6 cellular contexts compared by ENCODE assay signal in genomic region chr22:29594447-29594846, GRCh38. TPM values are rescaled to one million over a fixed set of nuclear protein-coding genes. Genes with fewer than 3 reads are reported as not detected.
A peak's percentile ranks its signal among the peaks of the same experiment; 100 is the strongest.
DNase-seq lines count a peak whose midpoint lies in the region; ATAC-seq, FAIRE-seq and TF ChIP-seq lines count a peak whose summit lies in the region.
"Not testable (repeated sequence)": the region's sequence is repeated elsewhere in the genome, so short reads cannot be mapped to it uniquely, and the experiment has no call there.

No MANE protein-coding gene starts in this region.

- not testable (repeated sequence) for H3K9me3 ChIP-seq in HCT116 (ENCODE audit: control insufficient read depth in 1 of 2, insufficient read depth in 1 of 2, low read depth in 1 of 2, low read length in 2 of 2); K562 (replicated peaks; ENCODE audit: control insufficient read depth, insufficient read depth, low read depth, low read length); HepG2 (ENCODE audit: low read length); parathyroid adenoma (ENCODE audit: control insufficient read depth, low read length)

- H2AFZ ChIP-seq in HCT116 (ENCODE audit: low read depth, low read length, poor library complexity, severe bottlenecking); K562 (ENCODE audit: low read depth, low read length); HepG2 (ENCODE audit: low read length); parathyroid adenoma: not testable (repeated sequence)

- CTCF ChIA-PET in HCT116 (lab: Charles Lee); K562 (lab: Yijun Ruan, JAX; ENCODE audit: low intra/inter-chr PET ratio); HepG2 (lab: Yijun Ruan, JAX; ENCODE audit: low intra/inter-chr PET ratio, low total read pairs): not testable (repeated sequence)

- in situ Hi-C loops in K562 (cut with MboI); HepG2 (cut with HindIII; ENCODE audit: extremely low pct_ligation_motif_present, low pct_unique_long_range_greater_than_20kb): not testable (repeated sequence)

- not testable (repeated sequence) for DNase-seq in HCT116 (ENCODE audit: low read depth, low spot score); K562 (ENCODE audit: extremely low read depth in 1 of 4, low spot score in 3 of 4); HepG2 (ENCODE audit: low spot score); stimulated activated naive B cell treated with anti-CD40 and anti-IgM and Interleukin-4, amounts not matched to agents 10 μg/mL and 1 μg/mL and 100 μg/mL, for 72 hours
- DNase-seq in natural killer cell treated with Interleukin-12 subunit alpha and Interleukin-12 subunit beta and Interleukin-15 and Interleukin-18, amount 100 ng/mL, for 72 hours (ENCODE audit: low spot score): peak; percentile 32

- TF ChIP-seq CTCF in HCT116 (IDR thresholded peaks at IDR 0.05 in 2 of 3, conservative IDR thresholded peaks at IDR 0.05 in 1 of 3; ENCODE audit: borderline replicate concordance in 1 of 3, insufficient read depth in 1 of 3, low read depth in 2 of 3, low read length in 2 of 3); K562 (IDR thresholded peaks at IDR 0.05 in 2 of 3, conservative IDR thresholded peaks at IDR 0.05 in 1 of 3; ENCODE audit: insufficient read depth in 2 of 3, low read depth in 1 of 3, low read length in 3 of 3); HepG2 (CRISPR knock-in tag; IDR thresholded peaks at IDR 0.05); parathyroid adenoma (IDR thresholded peaks at IDR 0.05): not testable (repeated sequence)

- not testable (repeated sequence) for H3K27ac Mint-ChIP-seq in natural killer cell treated with Interleukin-12 subunit alpha and Interleukin-12 subunit beta and Interleukin-15 and Interleukin-18, amount 100 ng/mL, for 72 hours
- H3K27ac Mint-ChIP-seq in stimulated activated naive B cell treated with anti-CD40 and anti-IgM and Interleukin-4, amounts not matched to agents 10 μg/mL and 1 μg/mL and 100 μg/mL, for 72 hours: peak overlapping the region; percentile 14

- not testable (repeated sequence) for H3K36me3 ChIP-seq in HCT116 (ENCODE audit: control insufficient read depth in 1 of 2, insufficient read depth in 2 of 2, low read length in 2 of 2); K562 (ENCODE audit: control insufficient read depth, insufficient read depth, low read length); HepG2 (replicated peaks in 1 of 2; ENCODE audit: control insufficient read depth in 1 of 2, insufficient read depth in 2 of 2, low read length in 2 of 2); parathyroid adenoma (ENCODE audit: control insufficient read depth, insufficient read depth, low read length)

- not testable (repeated sequence) for H3K4me3 Mint-ChIP-seq in natural killer cell treated with Interleukin-12 subunit alpha and Interleukin-12 subunit beta and Interleukin-15 and Interleukin-18, amount 100 ng/mL, for 72 hours; stimulated activated naive B cell treated with anti-CD40 and anti-IgM and Interleukin-4, amounts not matched to agents 10 μg/mL and 1 μg/mL and 100 μg/mL, for 72 hours

- not testable (repeated sequence) for H3K4me3 ChIP-seq in HCT116 (replicated peaks in 1 of 2; ENCODE audit: low read depth in 1 of 2, low read length in 2 of 2); K562; HepG2 (replicated peaks in 1 of 3; ENCODE audit: insufficient read depth in 1 of 3, low read depth in 2 of 3, low read length in 3 of 3); parathyroid adenoma (ENCODE audit: low read depth, low read length)

- not testable (repeated sequence) for H3K9me3 Mint-ChIP-seq in natural killer cell treated with Interleukin-12 subunit alpha and Interleukin-12 subunit beta and Interleukin-15 and Interleukin-18, amount 100 ng/mL, for 72 hours; stimulated activated naive B cell treated with anti-CD40 and anti-IgM and Interleukin-4, amounts not matched to agents 10 μg/mL and 1 μg/mL and 100 μg/mL, for 72 hours

- H3K4me1 ChIP-seq in HCT116 (ENCODE audit: control insufficient read depth in 1 of 2, insufficient read depth in 2 of 2, low read length in 2 of 2): peaks cover 11 to 25% of the 10 kb centered on the region in 2 experiments; a peak in 3 of 4 replicates
- H3K4me1 ChIP-seq in K562 (replicated peaks in 1 of 2; ENCODE audit: control insufficient read depth in 2 of 2, insufficient read depth in 2 of 2, low read length in 2 of 2); parathyroid adenoma: not testable (repeated sequence)
- H3K4me1 ChIP-seq in HepG2 (ENCODE audit: insufficient read depth, low read length): peaks cover 33% of the 10 kb centered on the region

- not testable (repeated sequence) for H3K27me3 Mint-ChIP-seq in natural killer cell treated with Interleukin-12 subunit alpha and Interleukin-12 subunit beta and Interleukin-15 and Interleukin-18, amount 100 ng/mL, for 72 hours; stimulated activated naive B cell treated with anti-CD40 and anti-IgM and Interleukin-4, amounts not matched to agents 10 μg/mL and 1 μg/mL and 100 μg/mL, for 72 hours

- TF ChIP-seq POLR2A in HCT116 (IDR thresholded peaks at IDR 0.05; ENCODE audit: borderline replicate concordance, extremely low read depth, insufficient read depth, insufficient read length); K562 (conservative IDR thresholded peaks at IDR 0.05); HepG2 (IDR thresholded peaks at IDR 0.05; ENCODE audit: insufficient read depth in 1 of 2, low read depth in 2 of 2, low read length in 2 of 2): not testable (repeated sequence)

- RAD21 ChIA-PET in HCT116 (lab: Charles Lee; ENCODE audit: low non-redundant PET in 1 of 2, low total read pairs in 2 of 2, uncharacterized antibody in 2 of 2, unreplicated experiment in 2 of 2): interaction anchor here in 1 of 2 experiments (0.6 kb wide), 1 partner anchor 495 kb away, joined by 3 read pairs; no protein-coding TSS in a partner anchor

- not testable (repeated sequence) for H3K36me3 Mint-ChIP-seq in natural killer cell treated with Interleukin-12 subunit alpha and Interleukin-12 subunit beta and Interleukin-15 and Interleukin-18, amount 100 ng/mL, for 72 hours; stimulated activated naive B cell treated with anti-CD40 and anti-IgM and Interleukin-4, amounts not matched to agents 10 μg/mL and 1 μg/mL and 100 μg/mL, for 72 hours

- BruUV-seq in HCT116 (replicated peaks; lab: Mats Ljungman, UMichigan); K562 (replicated peaks; lab: Mats Ljungman, UMichigan); HepG2 (replicated peaks; lab: Mats Ljungman, UMichigan): not testable (repeated sequence)

- not testable (repeated sequence) for TF ChIP-seq RAD21 in HCT116 (IDR thresholded peaks at IDR 0.05; ENCODE audit: low read depth); K562 (CRISPR knock-in tag; conservative IDR thresholded peaks at IDR 0.05 in 1 of 2, IDR thresholded peaks at IDR 0.05 in 1 of 2); HepG2 (CRISPR knock-in tag; IDR thresholded peaks at IDR 0.05)

- intact Hi-C loops in HCT116 (cut with micrococcal nuclease); K562 (cut with micrococcal nuclease); HepG2 (cut with micrococcal nuclease; ENCODE audit: unreplicated experiment): not testable (repeated sequence)

- POLR2A ChIA-PET in HCT116 (lab: Charles Lee): not testable (repeated sequence)
- POLR2A ChIA-PET in K562 (lab: Yijun Ruan, JAX) (interaction anchor here (0.6 kb wide), 1 partner anchor 122 kb away, joined by 5 read pairs; no protein-coding TSS in a partner anchor), HepG2 (lab: Yijun Ruan, JAX) (interaction anchor here (0.8 to 4.6 kb wide), 6 partner anchors 9 to 40 kb away, joined by 3 to 50 read pairs (median 12); partner anchors contain the start of genes NIPSNAP1 and THOC5)

- H3K4me2 ChIP-seq in HCT116 (ENCODE audit: low read length) (peak overlapping the region; percentile 43), HepG2 (ENCODE audit: low read depth, low read length) (peak overlapping the region; percentile 38), parathyroid adenoma (ENCODE audit: low read length) (peak overlapping the region; percentile 34)
- not testable (repeated sequence) for H3K4me2 ChIP-seq in K562 (ENCODE audit: insufficient read depth, low read length)

- H3K9me2 ChIP-seq in HCT116 (ENCODE audit: insufficient read depth): not testable (repeated sequence)

- not testable (repeated sequence) for H3K9ac ChIP-seq in HCT116 (ENCODE audit: low read length); K562 (ENCODE audit: insufficient read depth in 1 of 2, low read depth in 2 of 2, low read length in 2 of 2); HepG2 (ENCODE audit: insufficient read depth, low read depth, low read length); parathyroid adenoma

- WGBS in K562 (ENCODE audit: insufficient coverage, low coverage, missing lambda C conversion rate): 31% methylated on average over 5 of the region's 6 CpGs
- WGBS in HepG2 (ENCODE audit: low lambda C conversion rate): 0% methylated on average over 5 of the region's 6 CpGs

- not testable (repeated sequence) for H3K9me1 ChIP-seq in K562 (ENCODE audit: control insufficient read depth, insufficient read depth, low read length)

- not testable (repeated sequence) for H3K27me3 ChIP-seq in HCT116 (ENCODE audit: insufficient read depth, low read length); K562 (ENCODE audit: control insufficient read depth in 2 of 2, insufficient read depth in 2 of 2, low read length in 2 of 2); HepG2 (ENCODE audit: control insufficient read depth in 1 of 2, insufficient read depth in 2 of 2, low read length in 2 of 2); parathyroid adenoma (ENCODE audit: control insufficient read depth, insufficient read depth, low read length)

- TF ChIP-seq EP300 in K562 (IDR thresholded peaks at IDR 0.05; ENCODE audit: low read length); HepG2 (IDR thresholded peaks at IDR 0.05; ENCODE audit: low read depth in 2 of 2, low read length in 2 of 2); HepG2 (CRISPR knock-in tag; IDR thresholded peaks at IDR 0.05; ENCODE audit: borderline replicate concordance): not testable (repeated sequence)

- ATAC-seq in HCT116: peak; percentile 51
- ATAC-seq in K562; natural killer cell treated with Interleukin-12 subunit alpha and Interleukin-12 subunit beta and Interleukin-15 and Interleukin-18, amount 100 ng/mL, for 72 hours; stimulated activated naive B cell treated with anti-CD40 and anti-IgM and Interleukin-4, amounts not matched to agents 10 μg/mL and 1 μg/mL and 100 μg/mL, for 72 hours (replicated peaks): not testable (repeated sequence)
- ATAC-seq in HepG2: peak; percentile 14; the same call in 2 of the 3 replicates

- not testable (repeated sequence) for H4K20me1 ChIP-seq in HCT116 (ENCODE audit: insufficient read depth); K562 (replicated peaks; ENCODE audit: control insufficient read depth, insufficient read depth, low read length); HepG2 (ENCODE audit: insufficient read depth, low read length)

- H3K79me2 ChIP-seq in HCT116 (ENCODE audit: insufficient read depth, low read length); K562 (ENCODE audit: control insufficient read depth, insufficient read depth, low read length); HepG2 (ENCODE audit: insufficient read depth, low read length); parathyroid adenoma: not testable (repeated sequence)

- not testable (repeated sequence) for FAIRE-seq in K562 (lab: Jason Lieb, UNC); HepG2 (lab: Jason Lieb, UNC)

- not testable (repeated sequence) for H3K4me1 Mint-ChIP-seq in natural killer cell treated with Interleukin-12 subunit alpha and Interleukin-12 subunit beta and Interleukin-15 and Interleukin-18, amount 100 ng/mL, for 72 hours (ENCODE audit: low read depth in 2 of 2); stimulated activated naive B cell treated with anti-CD40 and anti-IgM and Interleukin-4, amounts not matched to agents 10 μg/mL and 1 μg/mL and 100 μg/mL, for 72 hours

- H3K27ac ChIP-seq in HCT116 (ENCODE audit: low read depth, low read length); K562 (ENCODE audit: extremely low read depth, low read depth, low read length); HepG2 (ENCODE audit: extremely low read length, insufficient read depth, low read length): not testable (repeated sequence)
- peak overlapping the region; percentile 44 for H3K27ac ChIP-seq in parathyroid adenoma

RNA-seq across cellular contexts. Expression of gene NF2, which starts 9.0 kb away (rescaled TPM):
- 70.2 TPM for total RNA-seq in HCT116 (2021; ENCODE audit: unreplicated experiment)
- 19.7 and 23.2 TPM in 2 replicates for polyA plus RNA-seq in HCT116 (2012)
- total RNA-seq in K562 (2011; cell fraction: chromatin; rRNA removed; ENCODE audit: low replicate concordance): 30.7 and 40.6 TPM in 2 replicates
- 21.0 and 23.7 TPM in 2 replicates for total RNA-seq in K562 (2011; cell fraction: nucleolus; rRNA removed)
- 26.1 and 26.9 TPM in 2 replicates for total RNA-seq in K562 (2011; cell fraction: nucleoplasm; rRNA removed)
- total RNA-seq in K562 (2014; rRNA removed): 20.2 and 24.9 TPM in 2 replicates
- total RNA-seq in K562 (2014; rRNA removed; fragmentation: Illumina TruSeq; extraction: Trizol): 21.7 and 22.4 TPM in 2 replicates
- total RNA-seq in K562 (2015; rRNA removed; fragmentation: Illumina TruSeq; extraction: Trizol): 19.5 and 20.0 TPM in 2 replicates
- 32.5 and 33.8 TPM in 2 replicates for total RNA-seq in K562 (2021)
- polyA plus RNA-seq in K562 (2011; rRNA removed): 11.8 and 15.2 TPM in 2 replicates
- 9.0 and 14.5 TPM in 2 replicates for polyA plus RNA-seq in K562 (2011; cell fraction: cytosol; rRNA removed)
- 6.9 and 8.0 TPM in 2 replicates for polyA plus RNA-seq in K562 (2011; cell fraction: nucleus; rRNA removed)
- polyA plus RNA-seq in K562 (2012): 5.3 and 7.7 TPM in 2 replicates
- 9.1 TPM in 2 replicates for polyA plus RNA-seq in K562 (2014; fragmentation: Illumina TruSeq; extraction: Trizol)
- polyA plus RNA-seq in K562 (2014; fragmentation: Nextera tagmentation; extraction: Ambion mirVana): 1 to 10 TPM; 2.2 to 2.8 TPM
- 11.5 and 14.2 TPM in 2 replicates for polyA plus RNA-seq in K562 (2014; rRNA removed)
- polyA minus RNA-seq in K562 (2011; rRNA and poly(A)+ RNA removed): 28.1 and 37.4 TPM in 2 replicates
- polyA minus RNA-seq in K562 (2011; cell fraction: cytosol; rRNA and poly(A)+ RNA removed): 16.1 and 17.8 TPM in 2 replicates
- 8.5 and 14.0 TPM in 2 replicates for polyA minus RNA-seq in K562 (2011; cell fraction: nucleus; rRNA and poly(A)+ RNA removed)
- total RNA-seq in HepG2 (2016; rRNA removed; fragmentation: Illumina TruSeq; extraction: Trizol): 33.3 and 45.3 TPM in 2 replicates
- total RNA-seq in HepG2 (2016; cell fraction: cytosol; rRNA removed; fragmentation: Illumina TruSeq; extraction: Trizol; ENCODE audit: low read depth): 6.6 and 7.4 TPM in 2 replicates
- total RNA-seq in HepG2 (2016; cell fraction: insoluble cytoplasmic fraction; rRNA removed; fragmentation: Illumina TruSeq; extraction: Trizol): 33.3 and 42.0 TPM in 2 replicates
- 21.0 and 24.2 TPM in 2 replicates for total RNA-seq in HepG2 (2016; cell fraction: membrane; rRNA removed; fragmentation: Illumina TruSeq; extraction: Trizol)
- 25.6 and 28.1 TPM in 2 replicates for total RNA-seq in HepG2 (2016; cell fraction: nucleus; rRNA removed; fragmentation: Illumina TruSeq; extraction: Trizol)
- 8.8 and 9.3 TPM in 2 replicates for polyA plus RNA-seq in HepG2 (2011; rRNA removed)
- 6.9 and 7.3 TPM in 2 replicates for polyA plus RNA-seq in HepG2 (2011; cell fraction: cytosol; rRNA removed)
- polyA plus RNA-seq in HepG2 (2011; cell fraction: nucleus; rRNA removed): 8.1 and 8.6 TPM in 2 replicates
- polyA plus RNA-seq in HepG2 (2012): 6.4 TPM in 2 replicates
- 3.3 and 5.4 TPM in 2 replicates for polyA plus RNA-seq in HepG2 (2016; cell fraction: cytosol; fragmentation: Illumina TruSeq; extraction: Trizol; ENCODE audit: low read depth)
- 21.1 and 24.6 TPM in 2 replicates for polyA plus RNA-seq in HepG2 (2016; cell fraction: insoluble cytoplasmic fraction; fragmentation: Illumina TruSeq; extraction: Trizol; ENCODE audit: low read depth)
- 9.8 and 11.9 TPM in 2 replicates for polyA plus RNA-seq in HepG2 (2016; cell fraction: membrane; fragmentation: Illumina TruSeq; extraction: Trizol; ENCODE audit: low read depth)
- 23.3 and 24.8 TPM in 2 replicates for polyA plus RNA-seq in HepG2 (2016; cell fraction: nucleus; fragmentation: Illumina TruSeq; extraction: Trizol; ENCODE audit: insufficient read depth, low read depth)
- polyA minus RNA-seq in HepG2 (2011; rRNA and poly(A)+ RNA removed; ENCODE audit: low replicate concordance): 25.7 and 39.3 TPM in 2 replicates
- polyA minus RNA-seq in HepG2 (2011; cell fraction: cytosol; rRNA and poly(A)+ RNA removed): 12.4 and 13.6 TPM in 2 replicates
- 11.5 and 15.2 TPM in 2 replicates for polyA minus RNA-seq in HepG2 (2011; cell fraction: nucleus; rRNA and poly(A)+ RNA removed)
- total RNA-seq in natural killer cell treated with Interleukin-12 subunit alpha and Interleukin-12 subunit beta and Interleukin-15 and Interleukin-18, amount 100 ng/mL, for 72 hours: 10 to 100 TPM; 58.2 to 70.9 TPM

RNA-seq across cellular contexts. Expression of gene NIPSNAP1, which starts 13.5 kb away (rescaled TPM):
- 101 TPM for total RNA-seq in HCT116 (2021; ENCODE audit: unreplicated experiment)
- polyA plus RNA-seq in HCT116 (2012): 88.9 and 104 TPM in 2 replicates
- total RNA-seq in K562 (2011; cell fraction: chromatin; rRNA removed; ENCODE audit: low replicate concordance): 25.2 and 45.8 TPM in 2 replicates
- 29.2 and 30.9 TPM in 2 replicates for total RNA-seq in K562 (2011; cell fraction: nucleolus; rRNA removed)
- total RNA-seq in K562 (2011; cell fraction: nucleoplasm; rRNA removed): 33.9 and 44.9 TPM in 2 replicates
- 22.4 and 27.9 TPM in 2 replicates for total RNA-seq in K562 (2014; rRNA removed)
- 26.0 and 27.3 TPM in 2 replicates for total RNA-seq in K562 (2014; rRNA removed; fragmentation: Illumina TruSeq; extraction: Trizol)
- total RNA-seq in K562 (2015; rRNA removed; fragmentation: Illumina TruSeq; extraction: Trizol): 21.0 and 21.4 TPM in 2 replicates
- 24.1 and 24.8 TPM in 2 replicates for total RNA-seq in K562 (2021)
- 55.0 and 57.1 TPM in 2 replicates for polyA plus RNA-seq in K562 (2011; rRNA removed)
- polyA plus RNA-seq in K562 (2011; cell fraction: cytosol; rRNA removed): 39.0 and 41.9 TPM in 2 replicates
- polyA plus RNA-seq in K562 (2011; cell fraction: nucleus; rRNA removed): 26.0 and 27.4 TPM in 2 replicates
- 27.7 and 40.8 TPM in 2 replicates for polyA plus RNA-seq in K562 (2012)
- 31.9 and 35.0 TPM in 2 replicates for polyA plus RNA-seq in K562 (2014; fragmentation: Illumina TruSeq; extraction: Trizol)
- polyA plus RNA-seq in K562 (2014; fragmentation: Nextera tagmentation; extraction: Ambion mirVana): 10 to 100 TPM; 10.2 to 13.5 TPM
- 26.4 and 32.0 TPM in 2 replicates for polyA plus RNA-seq in K562 (2014; rRNA removed)
- polyA minus RNA-seq in K562 (2011; rRNA and poly(A)+ RNA removed): 24.9 and 25.8 TPM in 2 replicates
- polyA minus RNA-seq in K562 (2011; cell fraction: cytosol; rRNA and poly(A)+ RNA removed): 19.2 and 21.1 TPM in 2 replicates
- 7.9 and 11.9 TPM in 2 replicates for polyA minus RNA-seq in K562 (2011; cell fraction: nucleus; rRNA and poly(A)+ RNA removed)
- total RNA-seq in HepG2 (2016; rRNA removed; fragmentation: Illumina TruSeq; extraction: Trizol): 159 and 167 TPM in 2 replicates
- total RNA-seq in HepG2 (2016; cell fraction: cytosol; rRNA removed; fragmentation: Illumina TruSeq; extraction: Trizol; ENCODE audit: low read depth): 36.4 and 36.6 TPM in 2 replicates
- total RNA-seq in HepG2 (2016; cell fraction: insoluble cytoplasmic fraction; rRNA removed; fragmentation: Illumina TruSeq; extraction: Trizol): 162 and 163 TPM in 2 replicates
- total RNA-seq in HepG2 (2016; cell fraction: membrane; rRNA removed; fragmentation: Illumina TruSeq; extraction: Trizol): 98.2 and 102 TPM in 2 replicates
- total RNA-seq in HepG2 (2016; cell fraction: nucleus; rRNA removed; fragmentation: Illumina TruSeq; extraction: Trizol): 68.4 and 75.1 TPM in 2 replicates
- polyA plus RNA-seq in HepG2 (2011; rRNA removed): 203 and 212 TPM in 2 replicates
- polyA plus RNA-seq in HepG2 (2011; cell fraction: cytosol; rRNA removed): 167 and 170 TPM in 2 replicates
- 133 and 152 TPM in 2 replicates for polyA plus RNA-seq in HepG2 (2011; cell fraction: nucleus; rRNA removed)
- 126 and 158 TPM in 2 replicates for polyA plus RNA-seq in HepG2 (2012)
- 33.2 and 39.7 TPM in 2 replicates for polyA plus RNA-seq in HepG2 (2016; cell fraction: cytosol; fragmentation: Illumina TruSeq; extraction: Trizol; ENCODE audit: low read depth)
- polyA plus RNA-seq in HepG2 (2016; cell fraction: insoluble cytoplasmic fraction; fragmentation: Illumina TruSeq; extraction: Trizol; ENCODE audit: low read depth): 169 and 174 TPM in 2 replicates
- polyA plus RNA-seq in HepG2 (2016; cell fraction: membrane; fragmentation: Illumina TruSeq; extraction: Trizol; ENCODE audit: low read depth): 73.5 and 79.3 TPM in 2 replicates
- polyA plus RNA-seq in HepG2 (2016; cell fraction: nucleus; fragmentation: Illumina TruSeq; extraction: Trizol; ENCODE audit: insufficient read depth, low read depth): 104 and 117 TPM in 2 replicates
- polyA minus RNA-seq in HepG2 (2011; rRNA and poly(A)+ RNA removed; ENCODE audit: low replicate concordance): 19.6 and 162 TPM in 2 replicates
- 70.8 and 86.6 TPM in 2 replicates for polyA minus RNA-seq in HepG2 (2011; cell fraction: cytosol; rRNA and poly(A)+ RNA removed)
- 55.0 and 66.1 TPM in 2 replicates for polyA minus RNA-seq in HepG2 (2011; cell fraction: nucleus; rRNA and poly(A)+ RNA removed)
- total RNA-seq in natural killer cell treated with Interleukin-12 subunit alpha and Interleukin-12 subunit beta and Interleukin-15 and Interleukin-18, amount 100 ng/mL, for 72 hours: 10 to 100 TPM; 20.3 to 21.4 TPM

RNA-seq across cellular contexts. Expression of gene THOC5, which starts 40.9 kb away (rescaled TPM):
- total RNA-seq in HCT116 (2021; ENCODE audit: unreplicated experiment): 80.6 TPM
- polyA plus RNA-seq in HCT116 (2012): 60.9 and 66.3 TPM in 2 replicates
- total RNA-seq in K562 (2011; cell fraction: chromatin; rRNA removed; ENCODE audit: low replicate concordance): 114 and 141 TPM in 2 replicates
- total RNA-seq in K562 (2011; cell fraction: nucleolus; rRNA removed): 84.7 and 85.2 TPM in 2 replicates
- total RNA-seq in K562 (2011; cell fraction: nucleoplasm; rRNA removed): 72.6 and 76.2 TPM in 2 replicates
- 50.9 and 56.5 TPM in 2 replicates for total RNA-seq in K562 (2014; rRNA removed)
- 49.3 and 51.4 TPM in 2 replicates for total RNA-seq in K562 (2014; rRNA removed; fragmentation: Illumina TruSeq; extraction: Trizol)
- 44.7 and 45.3 TPM in 2 replicates for total RNA-seq in K562 (2015; rRNA removed; fragmentation: Illumina TruSeq; extraction: Trizol)
- 71.2 and 75.1 TPM in 2 replicates for total RNA-seq in K562 (2021)
- polyA plus RNA-seq in K562 (2011; rRNA removed): 60.0 and 64.3 TPM in 2 replicates
- 47.4 and 54.4 TPM in 2 replicates for polyA plus RNA-seq in K562 (2011; cell fraction: cytosol; rRNA removed)
- 50.4 and 52.8 TPM in 2 replicates for polyA plus RNA-seq in K562 (2011; cell fraction: nucleus; rRNA removed)
- polyA plus RNA-seq in K562 (2012): 49.5 and 66.4 TPM in 2 replicates
- polyA plus RNA-seq in K562 (2014; fragmentation: Illumina TruSeq; extraction: Trizol): 55.8 and 56.8 TPM in 2 replicates
- polyA plus RNA-seq in K562 (2014; fragmentation: Nextera tagmentation; extraction: Ambion mirVana): 10 to 100 TPM; 46.3 to 96.5 TPM
- 46.8 and 47.9 TPM in 2 replicates for polyA plus RNA-seq in K562 (2014; rRNA removed)
- polyA minus RNA-seq in K562 (2011; rRNA and poly(A)+ RNA removed): 80.4 and 90.7 TPM in 2 replicates
- 44.9 and 47.3 TPM in 2 replicates for polyA minus RNA-seq in K562 (2011; cell fraction: cytosol; rRNA and poly(A)+ RNA removed)
- polyA minus RNA-seq in K562 (2011; cell fraction: nucleus; rRNA and poly(A)+ RNA removed): 20.9 and 31.4 TPM in 2 replicates
- total RNA-seq in HepG2 (2016; rRNA removed; fragmentation: Illumina TruSeq; extraction: Trizol): 46.7 and 53.5 TPM in 2 replicates
- total RNA-seq in HepG2 (2016; cell fraction: cytosol; rRNA removed; fragmentation: Illumina TruSeq; extraction: Trizol; ENCODE audit: low read depth): 20.7 and 27.6 TPM in 2 replicates
- 47.6 and 56.5 TPM in 2 replicates for total RNA-seq in HepG2 (2016; cell fraction: insoluble cytoplasmic fraction; rRNA removed; fragmentation: Illumina TruSeq; extraction: Trizol)
- total RNA-seq in HepG2 (2016; cell fraction: membrane; rRNA removed; fragmentation: Illumina TruSeq; extraction: Trizol): 39.5 and 44.9 TPM in 2 replicates
- 32.6 and 43.7 TPM in 2 replicates for total RNA-seq in HepG2 (2016; cell fraction: nucleus; rRNA removed; fragmentation: Illumina TruSeq; extraction: Trizol)
- 45.8 and 65.2 TPM in 2 replicates for polyA plus RNA-seq in HepG2 (2011; rRNA removed)
- polyA plus RNA-seq in HepG2 (2011; cell fraction: cytosol; rRNA removed): 27.9 and 31.5 TPM in 2 replicates
- polyA plus RNA-seq in HepG2 (2011; cell fraction: nucleus; rRNA removed): 145 and 182 TPM in 2 replicates
- 37.0 and 37.3 TPM in 2 replicates for polyA plus RNA-seq in HepG2 (2012)
- polyA plus RNA-seq in HepG2 (2016; cell fraction: cytosol; fragmentation: Illumina TruSeq; extraction: Trizol; ENCODE audit: low read depth): 25.9 and 30.6 TPM in 2 replicates
- 44.1 and 46.1 TPM in 2 replicates for polyA plus RNA-seq in HepG2 (2016; cell fraction: insoluble cytoplasmic fraction; fragmentation: Illumina TruSeq; extraction: Trizol; ENCODE audit: low read depth)
- 35.3 and 37.4 TPM in 2 replicates for polyA plus RNA-seq in HepG2 (2016; cell fraction: membrane; fragmentation: Illumina TruSeq; extraction: Trizol; ENCODE audit: low read depth)
- 54.0 and 55.1 TPM in 2 replicates for polyA plus RNA-seq in HepG2 (2016; cell fraction: nucleus; fragmentation: Illumina TruSeq; extraction: Trizol; ENCODE audit: insufficient read depth, low read depth)
- polyA minus RNA-seq in HepG2 (2011; rRNA and poly(A)+ RNA removed; ENCODE audit: low replicate concordance): 57.0 and 70.3 TPM in 2 replicates
- 25.5 and 29.4 TPM in 2 replicates for polyA minus RNA-seq in HepG2 (2011; cell fraction: cytosol; rRNA and poly(A)+ RNA removed)
- 38.9 and 51.6 TPM in 2 replicates for polyA minus RNA-seq in HepG2 (2011; cell fraction: nucleus; rRNA and poly(A)+ RNA removed)
- total RNA-seq in natural killer cell treated with Interleukin-12 subunit alpha and Interleukin-12 subunit beta and Interleukin-15 and Interleukin-18, amount 100 ng/mL, for 72 hours: 10 to 100 TPM; 64.6 to 89.3 TPM
